In the genomic region with DNA sequence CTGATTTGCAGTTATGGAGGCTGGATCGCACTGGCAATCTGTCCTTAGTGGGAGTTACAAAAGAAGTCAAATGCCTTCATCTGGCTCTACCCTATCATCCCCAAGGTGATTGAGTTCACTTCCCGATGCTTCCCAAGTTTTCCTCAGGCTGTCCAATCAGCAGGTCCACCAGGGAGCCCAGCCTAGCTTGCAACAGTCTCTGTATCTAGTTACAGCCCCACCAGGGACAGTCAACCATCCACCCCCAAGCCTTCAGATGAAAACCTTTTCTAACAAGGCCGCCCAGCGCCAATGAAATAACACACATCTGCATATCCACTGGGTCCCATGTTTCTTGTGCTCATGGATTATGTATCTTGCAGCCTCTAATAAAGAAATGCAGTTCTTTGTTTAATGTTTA, we compare ENCODE assay signal across 16 cellular contexts.
A peak's percentile ranks its signal among the peaks of the same experiment; 100 is the strongest.
DNase-seq lines count a peak whose midpoint lies in the region; TF ChIP-seq lines count a peak whose summit lies in the region.
"Had no signal": no experiment of that assay in that cellular context is flagged by ENCODE, and none has a peak within 500 bp of the region (broad histone marks: within the 10 kb centered on the region; RNA-seq: fewer than 3 reads in every experiment).

No MANE protein-coding gene starts in this region.

- no peaks in the 10 kb centered on the region for H3K27me3 ChIP-seq in HAP-1 (ENCODE audit: low read depth)
- no peaks in the 10 kb centered on the region; the same call in 1 of the 2 replicates for H3K27me3 ChIP-seq in Karpas-422 (ENCODE audit: low read length)

- H3K9me3 ChIP-seq in HAP-1 (no peaks in the 10 kb centered on the region), Karpas-422 (ENCODE audit: low read length) (no peaks in the 10 kb centered on the region)
- H3K9me3 ChIP-seq: A549 had no signal

- in situ Hi-C loops in HAP-1 (cut with MboI; ENCODE audit: low sequenced_read_pairs): no loop called here

- H3K4me3 ChIP-seq in HAP-1 (no peak overlapping the region), Karpas-422 (ENCODE audit: low read length) (no peak overlapping the region)
- H3K4me3 ChIP-seq: A549, K562, SK-N-MC had no signal

- H3K9me3 Mint-ChIP-seq in glutamatergic neuron (ENCODE audit: unreplicated experiment): peaks cover 4% of the 10 kb centered on the region
- peaks cover 5% of the 10 kb centered on the region for H3K9me3 Mint-ChIP-seq in neural crest cell
- peaks cover 7% of the 10 kb centered on the region for H3K9me3 Mint-ChIP-seq in activated T-cell treated with anti-CD3 and anti-CD28 coated beads, Interleukin-2, amount 50 U/mL, for 24 hours

- no peak overlapping the region for H3K9ac ChIP-seq in Karpas-422 (ENCODE audit: low read length)

- H3K4me2 ChIP-seq in Karpas-422 (ENCODE audit: low read depth, low read length, poor library complexity, severe bottlenecking): no peak overlapping the region
- H3K4me2 ChIP-seq: A549 had no signal

- H3K36me3 ChIP-seq in HAP-1 (replicated peaks): no peaks in the 10 kb centered on the region
- H3K36me3 ChIP-seq in Karpas-422 (ENCODE audit: insufficient read depth, low read length): no peaks in the 10 kb centered on the region

- intact Hi-C loops in posterior cingulate gyrus (cut with DNase I): no loop called here

- H3K36me3 Mint-ChIP-seq in glutamatergic neuron (ENCODE audit: unreplicated experiment) (peaks cover 7% of the 10 kb centered on the region), neural crest cell (ENCODE audit: low read depth) (peaks cover 19% of the 10 kb centered on the region)
- H3K36me3 Mint-ChIP-seq in activated T-cell treated with anti-CD3 and anti-CD28 coated beads, Interleukin-2, amount 50 U/mL, for 24 hours (ENCODE audit: low read depth): no peaks in the 10 kb centered on the region

- H3K27me3 Mint-ChIP-seq in glutamatergic neuron (ENCODE audit: unreplicated experiment) (peaks cover 3% of the 10 kb centered on the region), neural crest cell (ENCODE audit: low read depth) (no peaks in the 10 kb centered on the region)
- peaks cover 3% of the 10 kb centered on the region for H3K27me3 Mint-ChIP-seq in activated T-cell treated with anti-CD3 and anti-CD28 coated beads, Interleukin-2, amount 50 U/mL, for 24 hours

- peak overlapping the region; percentile 83 for H3K27ac Mint-ChIP-seq in glutamatergic neuron (ENCODE audit: unreplicated experiment)
- no peak overlapping the region for H3K27ac Mint-ChIP-seq in neural crest cell (ENCODE audit: unreplicated experiment)
- H3K27ac Mint-ChIP-seq in activated T-cell treated with anti-CD3 and anti-CD28 coated beads, Interleukin-2, amount 50 U/mL, for 24 hours: no peak overlapping the region

- H3K4me1 ChIP-seq in HAP-1 (no peaks in the 10 kb centered on the region), Karpas-422 (ENCODE audit: low read length) (no peaks in the 10 kb centered on the region)
- H3K4me1 ChIP-seq: A549 had no signal

- H3K79me2 ChIP-seq in Karpas-422 (ENCODE audit: low read length): no peaks in the 10 kb centered on the region

- H3K4me1 Mint-ChIP-seq in glutamatergic neuron (ENCODE audit: low read depth, unreplicated experiment): peaks cover 32% of the 10 kb centered on the region
- peaks cover 59% of the 10 kb centered on the region for H3K4me1 Mint-ChIP-seq in neural crest cell
- no peaks in the 10 kb centered on the region for H3K4me1 Mint-ChIP-seq in activated T-cell treated with anti-CD3 and anti-CD28 coated beads, Interleukin-2, amount 50 U/mL, for 24 hours (ENCODE audit: low read depth)

- no peaks in the 10 kb centered on the region for H4K20me1 ChIP-seq in Karpas-422 (ENCODE audit: insufficient read depth, low read depth, low read length)

- no peak overlapping the region for H2AFZ ChIP-seq in Karpas-422 (ENCODE audit: low read length)

- H3K4me3 Mint-ChIP-seq in glutamatergic neuron (ENCODE audit: unreplicated experiment) (peak overlapping the region; percentile 14), neural crest cell (peak overlapping the region; percentile 5)
- no peak overlapping the region for H3K4me3 Mint-ChIP-seq in activated T-cell treated with anti-CD3 and anti-CD28 coated beads, Interleukin-2, amount 50 U/mL, for 24 hours

- DNase-seq in DMS 273 treated with DMSO at 0.1 percent for 48 hours (lab: John Stamatoyannopoulos, UW): peak; percentile 45
- DNase-seq in HAP-1 (ENCODE audit: low spot score in 2 of 2): peak; percentile 28 to 58
- peak; percentile 41 for DNase-seq in glutamatergic neuron
- DNase-seq in neural crest cell (ENCODE audit: low read depth, low spot score): no peak
- DNase-seq in activated T-cell treated with anti-CD3 and anti-CD28 coated beads, Interleukin-2, amount 50 U/mL, for 24 hours: no peak
- no peak for DNase-seq in Karpas-422
- DNase-seq in posterior cingulate gyrus: no peak
- DNase-seq: C1 segment of cervical spinal cord, DMS153, EL, MV-4-11, NCI-H1417, NCI-H187 treated with DMSO at 0.1 percent for 48 hours had no signal

- H3K9me2 ChIP-seq in Karpas-422 (replicated peaks; ENCODE audit: insufficient read depth, low read length): no peaks in the 10 kb centered on the region; the same call in 1 of the 2 replicates

- TF ChIP-seq CTCF in glutamatergic neuron (IDR thresholded peaks at IDR 0.05; ENCODE audit: partially characterized antibody, unreplicated experiment) (no peak), neural crest cell (conservative IDR thresholded peaks at IDR 0.05) (no peak)

- no peak overlapping the region for H3K27ac ChIP-seq in Karpas-422 (ENCODE audit: low read length)
- H3K27ac ChIP-seq: A549, SK-N-MC had no signal

Comparison
In these comparisons a context has a peak if more than half of its experiments do, and no peak if none do; other contexts are left out.
1. DNase-seq: peak in DMS 273 treated with DMSO at 0.1 percent for 48 hours (single experiment), HAP-1 (2 of 2) and glutamatergic neuron (single experiment); none in neural crest cell (single experiment), activated T-cell treated with anti-CD3 and anti-CD28 coated beads, Interleukin-2, amount 50 U/mL, for 24 hours (single experiment), Karpas-422 (single experiment) and posterior cingulate gyrus (0 of 10).